17 cellular contexts compared by ENCODE assay signal in genomic region chr17:1090454-1091189, GRCh38.
DNase-seq lines count a peak whose midpoint lies in the region; ATAC-seq, FAIRE-seq and TF ChIP-seq lines count a peak whose summit lies in the region.
"Had no signal": no experiment of that assay in that cellular context is flagged by ENCODE, and none has a peak within 500 bp of the region (broad histone marks: within the 10 kb centered on the region; RNA-seq: fewer than 3 reads in every experiment).

No MANE protein-coding gene starts in this region.

- ATAC-seq in Right ventricle myocardium superior (ENCODE audit: poor library complexity) (no peak), left ventricle myocardium superior (no peak), upper lobe of left lung (ENCODE audit: low FRiP score in 2 of 2) (peak; percentile 8 to 63), GM21737 (IDR thresholded peaks at IDR 0.05; ENCODE audit: unreplicated experiment) (no peak)

- peaks cover 0 to 59% (median 24%) of the 10 kb centered on the region in 4 donors for H3K36me3 ChIP-seq in upper lobe of left lung
- H3K36me3 ChIP-seq: neural progenitor cell, uterus had no signal

- DNase-seq in Right ventricle myocardium superior (peak; percentile 30), left ventricle myocardium superior (no peak), chondrocyte (ENCODE audit: low spot score) (no peak), left kidney (ENCODE audit: low read depth, low spot score) (peak; percentile 85), upper lobe of left lung (peak in 1 of 2 donors; percentile 74), frontal cortex (ENCODE audit: low spot score in 2 of 2) (no peak), pons (ENCODE audit: low spot score) (no peak)
- DNase-seq: activated naive CD8-positive, alpha-beta T cell treated with anti-CD3 and anti-CD28 coated beads, Interleukin-2, amount 10 ng/mL, durations not matched to agents 7 days and 5 days; DMS79; foreskin melanocyte; NCI-H2081; SK-N-SH; small intestine had no signal

- H3K4me3 ChIP-seq in upper lobe of left lung, result no peak overlapping the region
- H3K4me3 ChIP-seq: neural progenitor cell, uterus had no signal

- no peak for TF ChIP-seq POLR2A in upper lobe of left lung (IDR thresholded peaks at IDR 0.05)

- intact Hi-C loops in Right ventricle myocardium superior (cut with DNase I) (no loop called here), left ventricle myocardium superior (cut with micrococcal nuclease) (no loop called here)

- H3K4me1 ChIP-seq in upper lobe of left lung, result peaks cover 16 to 71% (median 45%) of the 10 kb centered on the region in 4 donors
- H3K4me1 ChIP-seq: neural progenitor cell had no signal

- peak overlapping the region; percentile 55 to 85 (median 75) for H3K27ac ChIP-seq in upper lobe of left lung
- H3K27ac ChIP-seq: neural progenitor cell, uterus had no signal

- no peak overlapping the region for H3K4me3 Mint-ChIP-seq in chondrocyte (ENCODE audit: unreplicated experiment)
- H3K4me3 Mint-ChIP-seq: activated naive CD8-positive, alpha-beta T cell treated with anti-CD3 and anti-CD28 coated beads, Interleukin-2, amount 10 ng/mL, durations not matched to agents 7 days and 5 days; neural progenitor cell had no signal

- no peaks in the 10 kb centered on the region for H3K9me3 Mint-ChIP-seq in chondrocyte (ENCODE audit: low read depth)
- H3K9me3 Mint-ChIP-seq: activated naive CD8-positive, alpha-beta T cell treated with anti-CD3 and anti-CD28 coated beads, Interleukin-2, amount 10 ng/mL, durations not matched to agents 7 days and 5 days; neural progenitor cell had no signal

- H3K27ac Mint-ChIP-seq in chondrocyte (ENCODE audit: unreplicated experiment), result peak overlapping the region; percentile 32

- TF ChIP-seq EP300 in upper lobe of left lung (IDR thresholded peaks at IDR 0.05), result no peak

- no peaks in the 10 kb centered on the region for H3K27me3 ChIP-seq in upper lobe of left lung
- H3K27me3 ChIP-seq: neural progenitor cell, uterus had no signal

- H3K36me3 Mint-ChIP-seq in chondrocyte (ENCODE audit: low read depth), result peaks cover 21% of the 10 kb centered on the region

- no peak for FAIRE-seq in frontal cortex (lab: Jason Lieb, UNC)
- FAIRE-seq: keratinocyte, small intestine had no signal

- H3K27me3 Mint-ChIP-seq in chondrocyte (ENCODE audit: low read depth), result no peaks in the 10 kb centered on the region
- H3K27me3 Mint-ChIP-seq: activated naive CD8-positive, alpha-beta T cell treated with anti-CD3 and anti-CD28 coated beads, Interleukin-2, amount 10 ng/mL, durations not matched to agents 7 days and 5 days had no signal

- 71 to 77% methylated on average over 15 to 19 of the region's 19 CpGs for WGBS in upper lobe of left lung, 2 donors

- H3K9me3 ChIP-seq in upper lobe of left lung, result no peaks in the 10 kb centered on the region
- H3K9me3 ChIP-seq: SK-N-SH, uterus had no signal

- TF ChIP-seq CTCF in chondrocyte (IDR thresholded peaks at IDR 0.05) (no peak), upper lobe of left lung (IDR thresholded peaks at IDR 0.05) (no peak)

- peaks cover 18% of the 10 kb centered on the region for H3K4me1 Mint-ChIP-seq in chondrocyte (ENCODE audit: low read depth)

Comparison
In these comparisons a context has a peak if more than half of its experiments do, and no peak if none do; other contexts are left out.
1. DNase-seq: peak in Right ventricle myocardium superior (single experiment) and left kidney (single experiment); none in left ventricle myocardium superior (single experiment), chondrocyte (single experiment), frontal cortex (0 of 2) and pons (single experiment).
2. ATAC-seq: peak in upper lobe of left lung (2 of 2); none in Right ventricle myocardium superior (single experiment), left ventricle myocardium superior (single experiment) and GM21737 (single experiment).